1 cellular context compared by ENCODE assay signal in the genomic region with DNA sequence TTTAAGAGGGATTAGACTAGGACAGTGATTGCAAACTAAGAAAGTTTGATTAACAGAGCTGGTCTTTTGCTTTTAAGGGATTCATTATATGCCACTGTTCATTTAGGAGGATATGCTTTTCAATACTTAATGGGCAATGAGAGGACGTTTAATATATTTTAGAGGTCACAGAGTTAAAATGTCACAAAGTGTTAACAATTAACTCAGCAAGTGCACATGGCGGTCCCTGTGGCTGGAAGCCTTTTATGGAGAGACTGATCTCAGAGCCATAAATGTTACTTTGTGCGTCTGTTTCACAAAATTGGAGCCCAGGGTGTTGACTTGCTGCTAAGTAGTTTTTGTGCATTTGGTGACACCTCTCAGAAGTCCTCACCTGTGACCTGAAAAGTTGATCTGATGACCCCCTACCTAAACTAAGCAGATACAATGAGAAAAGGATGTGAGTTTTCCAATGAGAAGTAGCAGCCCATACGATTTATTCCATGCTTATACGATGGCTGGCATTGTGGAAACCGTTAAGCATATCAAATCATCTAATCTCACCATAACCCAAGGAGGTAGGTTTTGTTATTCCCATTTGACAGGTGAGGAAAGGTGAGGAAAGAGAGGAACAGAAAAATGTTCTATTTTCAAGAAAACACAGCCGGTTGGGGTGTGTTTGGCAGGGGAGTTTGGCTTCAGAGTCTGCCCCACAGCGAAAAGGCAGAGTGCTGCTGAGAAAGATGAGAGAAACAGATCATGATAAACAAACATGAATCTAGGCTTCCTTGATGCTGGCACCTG.
A peak's percentile ranks its signal among the peaks of the same experiment; 100 is the strongest.
TF ChIP-seq lines count a peak whose summit lies in the region.

No MANE protein-coding gene starts in this region.

TF ChIP-seq in HepG2, 621 proteins besides CTCF, POLR2A, EP300 and RAD21:
- TF ChIP-seq ZMYM3 (CRISPR knock-in tag; IDR thresholded peaks at IDR 0.05) = peak; percentile 62; the same call in 1 of the 2 replicates
- TF ChIP-seq ZFP36 (IDR thresholded peaks at IDR 0.05; ENCODE audit: borderline replicate concordance, low read depth, low read length, partially characterized antibody) = no peak
- TF ChIP-seq, protein P1, sequence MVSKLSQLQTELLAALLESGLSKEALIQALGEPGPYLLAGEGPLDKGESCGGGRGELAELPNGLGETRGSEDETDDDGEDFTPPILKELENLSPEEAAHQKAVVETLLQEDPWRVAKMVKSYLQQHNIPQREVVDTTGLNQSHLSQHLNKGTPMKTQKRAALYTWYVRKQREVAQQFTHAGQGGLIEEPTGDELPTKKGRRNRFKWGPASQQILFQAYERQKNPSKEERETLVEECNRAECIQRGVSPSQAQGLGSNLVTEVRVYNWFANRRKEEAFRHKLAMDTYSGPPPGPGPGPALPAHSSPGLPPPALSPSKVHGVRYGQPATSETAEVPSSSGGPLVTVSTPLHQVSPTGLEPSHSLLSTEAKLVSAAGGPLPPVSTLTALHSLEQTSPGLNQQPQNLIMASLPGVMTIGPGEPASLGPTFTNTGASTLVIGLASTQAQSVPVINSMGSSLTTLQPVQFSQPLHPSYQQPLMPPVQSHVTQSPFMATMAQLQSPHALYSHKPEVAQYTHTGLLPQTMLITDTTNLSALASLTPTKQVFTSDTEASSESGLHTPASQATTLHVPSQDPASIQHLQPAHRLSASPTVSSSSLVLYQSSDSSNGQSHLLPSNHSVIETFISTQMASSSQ (IDR thresholded peaks at IDR 0.05; ENCODE audit: low read depth) = peak; percentile 19; the same call in 1 of the 2 replicates
- TF ChIP-seq, protein P1 (CRISPR knock-in tag; IDR thresholded peaks at IDR 0.05; ENCODE audit: borderline replicate concordance) = no peak
- peak; percentile 91 for TF ChIP-seq ZNF629 (CRISPR knock-in tag; conservative IDR thresholded peaks at IDR 0.05)
- no peak for TF ChIP-seq PHF21A (CRISPR knock-in tag; IDR thresholded peaks at IDR 0.05)
- no peak for TF ChIP-seq RXRA (CRISPR knock-in tag; IDR thresholded peaks at IDR 0.05)
- TF ChIP-seq ADNP (CRISPR knock-in tag; IDR thresholded peaks at IDR 0.05) = peak; percentile 19; the same call in 1 of the 2 replicates
- TF ChIP-seq KDM1A (CRISPR knock-in tag; IDR thresholded peaks at IDR 0.05) = 0 out of 2 replicates have a peak, but pooled peaks have one; percentile 38
- TF ChIP-seq CAMTA2 (CRISPR knock-in tag; IDR thresholded peaks at IDR 0.05; ENCODE audit: borderline replicate concordance) = no peak
- TF ChIP-seq, protein P2, sequence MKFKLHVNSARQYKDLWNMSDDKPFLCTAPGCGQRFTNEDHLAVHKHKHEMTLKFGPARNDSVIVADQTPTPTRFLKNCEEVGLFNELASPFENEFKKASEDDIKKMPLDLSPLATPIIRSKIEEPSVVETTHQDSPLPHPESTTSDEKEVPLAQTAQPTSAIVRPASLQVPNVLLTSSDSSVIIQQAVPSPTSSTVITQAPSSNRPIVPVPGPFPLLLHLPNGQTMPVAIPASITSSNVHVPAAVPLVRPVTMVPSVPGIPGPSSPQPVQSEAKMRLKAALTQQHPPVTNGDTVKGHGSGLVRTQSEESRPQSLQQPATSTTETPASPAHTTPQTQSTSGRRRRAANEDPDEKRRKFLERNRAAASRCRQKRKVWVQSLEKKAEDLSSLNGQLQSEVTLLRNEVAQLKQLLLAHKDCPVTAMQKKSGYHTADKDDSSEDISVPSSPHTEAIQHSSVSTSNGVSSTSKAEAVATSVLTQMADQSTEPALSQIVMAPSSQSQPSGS (CRISPR knock-in tag; IDR thresholded peaks at IDR 0.05) = 0 out of 2 replicates have a peak, but pooled peaks have one; percentile 7
TF ChIP-seq in HepG2: peak in this region for 6.
